1 cellular context compared by ENCODE assay signal in genomic region chr3:128665362-128666021, GRCh38.
TF ChIP-seq lines count a peak whose summit lies in the region.

No MANE protein-coding gene starts in this region.

TF ChIP-seq in SK-N-SH treated with all-trans-retinoic acid at 6 μM for 48 hours, 23 proteins besides CTCF, POLR2A, EP300 and RAD21 (continued from another document):
- TF ChIP-seq, protein P1, sequence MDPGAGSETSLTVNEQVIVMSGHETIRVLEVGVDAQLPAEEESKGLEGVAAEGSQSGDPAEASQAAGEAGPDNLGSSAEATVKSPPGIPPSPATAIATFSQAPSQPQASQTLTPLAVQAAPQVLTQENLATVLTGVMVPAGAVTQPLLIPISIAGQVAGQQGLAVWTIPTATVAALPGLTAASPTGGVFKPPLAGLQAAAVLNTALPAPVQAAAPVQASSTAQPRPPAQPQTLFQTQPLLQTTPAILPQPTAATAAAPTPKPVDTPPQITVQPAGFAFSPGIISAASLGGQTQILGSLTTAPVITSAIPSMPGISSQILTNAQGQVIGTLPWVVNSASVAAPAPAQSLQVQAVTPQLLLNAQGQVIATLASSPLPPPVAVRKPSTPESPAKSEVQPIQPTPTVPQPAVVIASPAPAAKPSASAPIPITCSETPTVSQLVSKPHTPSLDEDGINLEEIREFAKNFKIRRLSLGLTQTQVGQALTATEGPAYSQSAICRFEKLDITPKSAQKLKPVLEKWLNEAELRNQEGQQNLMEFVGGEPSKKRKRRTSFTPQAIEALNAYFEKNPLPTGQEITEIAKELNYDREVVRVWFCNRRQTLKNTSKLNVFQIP (CRISPR knock-in tag; IDR thresholded peaks at IDR 0.05; ENCODE audit: borderline replicate concordance, low read depth) = no peak
